Comparison of ENCODE assay signal across 11 cellular contexts in the genomic region with DNA sequence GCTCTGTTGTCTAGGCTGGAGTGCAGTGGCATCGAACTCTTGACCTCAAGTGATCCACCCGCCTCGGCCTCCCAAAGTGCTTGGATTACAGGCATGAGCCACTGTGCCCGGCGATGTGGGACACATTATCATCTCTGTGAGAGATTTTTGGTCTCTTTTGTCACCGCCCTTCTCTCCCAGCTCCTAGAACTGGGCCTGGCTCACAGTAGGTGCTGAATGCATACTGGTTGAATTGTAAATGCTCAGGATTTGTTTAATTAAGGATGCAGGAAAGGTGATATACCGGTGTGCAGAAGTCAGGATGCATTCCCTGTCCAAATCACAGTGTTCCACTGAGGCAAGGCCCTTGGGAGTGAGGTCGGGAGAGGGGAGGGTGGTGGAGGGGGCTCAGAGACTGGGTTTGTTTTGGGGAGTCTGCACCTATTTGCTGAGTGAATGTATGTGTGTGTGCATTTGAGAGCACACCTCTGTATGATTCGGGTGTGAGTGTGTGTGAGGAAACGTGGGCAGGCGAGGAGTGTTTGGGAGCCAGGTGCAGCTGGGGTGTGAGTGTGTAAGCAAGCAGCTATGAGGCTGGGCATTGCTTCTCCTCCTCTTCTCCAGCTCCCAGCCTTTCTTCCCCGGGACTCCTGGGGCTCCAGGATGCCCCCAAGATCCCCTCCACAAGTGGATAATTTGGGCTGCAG. TPM values are rescaled to one million over a fixed set of nuclear protein-coding genes. Genes with fewer than 3 reads are reported as not detected.
A peak's percentile ranks its signal among the peaks of the same experiment; 100 is the strongest.
DNase-seq lines count a peak whose midpoint lies in the region; ATAC-seq and TF ChIP-seq lines count a peak whose summit lies in the region.
"Had no signal": no experiment of that assay in that cellular context is flagged by ENCODE, and none has a peak within 500 bp of the region (broad histone marks: within the 10 kb centered on the region; RNA-seq: fewer than 3 reads in every experiment).

No MANE protein-coding gene starts in this region.

- no peaks in the 10 kb centered on the region for H3K9me3 Mint-ChIP-seq in IgD-negative memory B cell
- no peaks in the 10 kb centered on the region for H3K9me3 Mint-ChIP-seq in central memory CD8-positive, alpha-beta T cell
- no peaks in the 10 kb centered on the region for H3K9me3 Mint-ChIP-seq in nephron

- H3K27me3 Mint-ChIP-seq in IgD-negative memory B cell, result peaks cover 12% of the 10 kb centered on the region
- peaks cover 30% of the 10 kb centered on the region for H3K27me3 Mint-ChIP-seq in central memory CD8-positive, alpha-beta T cell
- peaks cover 41% of the 10 kb centered on the region for H3K27me3 Mint-ChIP-seq in nephron (ENCODE audit: low read depth)

- H3K36me3 Mint-ChIP-seq in IgD-negative memory B cell (no peaks in the 10 kb centered on the region), nephron (ENCODE audit: low read depth) (peaks cover 23% of the 10 kb centered on the region)
- H3K36me3 Mint-ChIP-seq in central memory CD8-positive, alpha-beta T cell (ENCODE audit: insufficient read depth), result no peaks in the 10 kb centered on the region

- peak; percentile 8 for DNase-seq in COLO668 (lab: John Stamatoyannopoulos, UW; ENCODE audit: unreplicated experiment)
- no peak for DNase-seq in central memory CD8-positive, alpha-beta T cell (ENCODE audit: low spot score in 2 of 2)
- no peak for DNase-seq in dedifferentiated amniotic fluid mesenchymal stem cell (ENCODE audit: extremely low spot score)
- no peak for DNase-seq in foreskin melanocyte
- DNase-seq in cortex of kidney (lab: John Stamatoyannopoulos, UW), result no peak
- DNase-seq: activated gamma-delta T cell treated with Interleukin-2 at 50 U/mL for 16 hours, GF-D8, small intestine had no signal

- H3K27ac Mint-ChIP-seq in IgD-negative memory B cell, result peak overlapping the region in 1 of 3 donors; percentile 69
- no peak overlapping the region for H3K27ac Mint-ChIP-seq in central memory CD8-positive, alpha-beta T cell (ENCODE audit: low read depth)
- peak overlapping the region in 2 of 3 experiments; percentile 88 to 96 for H3K27ac Mint-ChIP-seq in nephron

- no peak for ATAC-seq in central memory CD8-positive, alpha-beta T cell (replicated peaks; ENCODE audit: extremely low read depth, poor library complexity, severe bottlenecking)
- ATAC-seq in GM21825 (IDR thresholded peaks at IDR 0.05; ENCODE audit: unreplicated experiment), result no peak

- peaks cover 0 to 3% (median 0%) of the 10 kb centered on the region in 3 donors for H3K4me1 Mint-ChIP-seq in IgD-negative memory B cell
- no peaks in the 10 kb centered on the region for H3K4me1 Mint-ChIP-seq in central memory CD8-positive, alpha-beta T cell
- H3K4me1 Mint-ChIP-seq in nephron, result peaks cover 32% of the 10 kb centered on the region

- peak overlapping the region; percentile 44 to 93 (median 83) for H3K4me3 Mint-ChIP-seq in IgD-negative memory B cell
- peak overlapping the region; percentile 74 for H3K4me3 Mint-ChIP-seq in central memory CD8-positive, alpha-beta T cell
- H3K4me3 Mint-ChIP-seq in nephron, result peak overlapping the region; percentile 86 to 88 (median 87)

- no peak for TF ChIP-seq CTCF in nephron (IDR thresholded peaks at IDR 0.05; ENCODE audit: unreplicated experiment in 3 of 3)

RNA-seq across cellular contexts. Expression of gene KRT18, which starts 1.0 kb away (rescaled TPM):
- 2.6 TPM for polyA plus RNA-seq in IgD-negative memory B cell

RNA-seq across cellular contexts. Expression of gene KRT8, which starts 43.0 kb away (rescaled TPM):
- not detected for polyA plus RNA-seq in IgD-negative memory B cell

RNA-seq across cellular contexts. Expression of gene EIF4B, which starts 58.4 kb away (rescaled TPM):
- 104 TPM for polyA plus RNA-seq in IgD-negative memory B cell
